In the genomic region with DNA sequence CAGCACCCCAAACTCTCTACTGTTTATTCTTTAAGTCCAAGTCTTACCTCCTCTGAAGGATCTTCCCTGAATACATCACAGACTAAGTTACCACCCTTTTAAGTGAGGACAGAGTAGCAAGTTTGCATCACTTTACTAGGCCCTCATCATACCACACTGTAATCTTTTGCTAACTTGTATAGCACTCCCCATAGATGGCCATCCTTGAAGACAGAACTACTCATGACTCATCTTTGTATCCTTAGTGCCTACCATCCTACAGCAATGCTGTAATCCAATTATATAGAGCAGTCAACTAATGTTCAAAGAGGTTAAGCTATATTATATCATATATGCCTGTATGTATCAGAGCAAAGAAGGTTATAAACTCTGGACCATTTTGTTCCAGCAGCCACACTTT, we compare ENCODE assay signal across 37 cellular contexts.
"Had no signal": no experiment of that assay in that cellular context is flagged by ENCODE, and none has a peak within 500 bp of the region (broad histone marks: within the 10 kb centered on the region; RNA-seq: fewer than 3 reads in every experiment).

No MANE protein-coding gene starts in this region.

- ATAC-seq: activated naive CD4-positive, alpha-beta T cell treated with anti-CD3 and anti-CD28 coated beads, Interleukin-2, amount 50 U/mL, for 72 hours; activated T-cell treated with anti-CD3 and anti-CD28 coated beads, Interleukin-2, amount 50 U/mL, for 4 hours; PC-3; WTC11 had no signal

- H3K4me1 ChIP-seq: adrenal gland, Peyer's patch, SJSA1 had no signal

- DNase-seq: activated CD4-positive, alpha-beta memory T cell treated with anti-CD3 and anti-CD28 coated beads for 36 hours; activated CD4-positive, alpha-beta T cell treated with anti-CD3 and anti-CD28 coated beads for 4 hours; activated CD4-positive, alpha-beta T cell treated with anti-CD3 and anti-CD28 coated beads, Interleukin-2, amount 50 U/mL, for 1 hour; activated CD4-positive, CD25-positive, alpha-beta regulatory T cell treated with anti-CD3 and anti-CD28 coated beads, Interleukin-2, amount 50 U/mL, for 72 hours; activated CD8-positive, alpha-beta memory T cell treated with anti-CD3 and anti-CD28 coated beads, Interleukin-2, amount 50 U/mL, for 4 hours; activated gamma-delta T cell treated with Interleukin-2 at 50 U/mL for 16 hours; activated naive CD4-positive, alpha-beta T cell treated with anti-CD3 and anti-CD28 coated beads for 36 hours; activated T-cell treated with anti-CD3 and anti-CD28 coated beads for 4 hours; activated T-cell treated with anti-CD3 and anti-CD28 coated beads, Interleukin-2, amount 50 U/mL, for 4 hours; adrenal gland; anterior cingulate cortex; caudate nucleus; cerebellar nuclear complex; Karpas-422; KBM-7; NCI-H1048; NCI-H1105 treated with DMSO at 0.1 percent for 48 hours; NCI-H1436; NCI-H1694; NCI-H1930; NCI-H2081 treated with DMSO at 0.1 percent for 48 hours; NCI-H345; NCI-H510A; NCI-H526; NCI-H748 treated with DMSO at 0.1 percent for 48 hours; NK-92 treated with Interleukin-12 subunit alpha and Interleukin-12 subunit beta, amount 100 ng/mL, for 24 hours; PC-3; Peyer's patch; RPMI8226; SHP77 treated with DMSO at 0.1 percent for 48 hours; SW 1271; T-helper 1 cell; T-helper 2 cell; T-helper 9 cell had no signal

- H3K9me3 ChIP-seq: adrenal gland, Peyer's patch, SJSA1 had no signal

- H3K36me3 ChIP-seq: adrenal gland, Peyer's patch, SJSA1 had no signal

- H3K27ac ChIP-seq: adrenal gland, Peyer's patch, SJSA1 had no signal

- H3K4me3 ChIP-seq: adrenal gland, Peyer's patch, SJSA1 had no signal

- H3K27me3 ChIP-seq: adrenal gland, Peyer's patch, SJSA1 had no signal
